9 cellular contexts compared by ENCODE assay signal in the genomic region with DNA sequence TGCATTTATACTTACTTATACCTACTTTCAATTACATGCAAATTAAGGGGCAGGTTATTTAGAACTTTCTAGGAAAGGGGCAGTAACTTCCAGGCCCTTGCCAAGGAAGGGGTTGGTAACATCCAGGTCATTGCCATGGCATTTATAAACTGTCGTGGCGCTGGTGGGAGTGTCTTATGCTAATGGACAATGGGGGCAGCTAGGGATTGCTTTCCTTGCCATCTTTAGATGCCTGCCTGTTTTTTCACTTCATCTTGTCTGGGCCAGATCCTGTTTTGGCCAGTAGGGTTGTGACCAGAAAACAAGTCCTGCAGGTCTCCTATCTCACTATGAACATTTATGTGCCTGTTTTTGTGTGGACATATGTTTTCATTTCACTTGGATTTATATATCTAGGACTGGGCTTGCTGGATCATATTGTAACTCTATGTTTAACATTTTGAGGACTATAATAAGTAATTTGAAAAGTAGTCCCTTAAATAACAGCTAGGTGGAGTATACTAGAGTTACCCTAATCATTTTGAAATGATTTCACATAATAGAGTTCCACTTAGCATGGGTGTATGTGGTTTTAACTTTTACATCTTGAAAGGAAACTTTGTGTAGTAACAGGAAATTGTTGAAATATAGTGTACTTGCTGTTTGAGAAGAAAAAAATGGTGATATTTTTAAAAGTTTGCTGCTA. TPM values are rescaled to one million over a fixed set of nuclear protein-coding genes. Genes with fewer than 3 reads are reported as not detected.
DNase-seq lines count a peak whose midpoint lies in the region; ATAC-seq and TF ChIP-seq lines count a peak whose summit lies in the region.
"Had no signal": no experiment of that assay in that cellular context is flagged by ENCODE, and none has a peak within 500 bp of the region (broad histone marks: within the 10 kb centered on the region; RNA-seq: fewer than 3 reads in every experiment).

No MANE protein-coding gene starts in this region.

- H3K27me3 ChIP-seq in CD8-positive, alpha-beta memory T cell (ENCODE audit: insufficient read depth, low read length, poor library complexity, severe bottlenecking): no peaks in the 10 kb centered on the region
- H3K27me3 ChIP-seq in muscle layer of duodenum (ENCODE audit: low read depth, low read length) (no peaks in the 10 kb centered on the region), psoas muscle (ENCODE audit: insufficient read depth in 3 of 3, low read length in 2 of 3) (no peaks in the 10 kb centered on the region)

- H3K36me3 Mint-ChIP-seq in CD8-positive, alpha-beta memory T cell: peaks cover 14 to 33% (median 17%) of the 10 kb centered on the region in 3 donors
- H3K36me3 Mint-ChIP-seq in activated naive CD8-positive, alpha-beta T cell: peaks cover 22% of the 10 kb centered on the region

- H3K27ac ChIP-seq in CD8-positive, alpha-beta memory T cell (ENCODE audit: low read depth, low read length): no peak overlapping the region
- H3K27ac ChIP-seq in muscle layer of duodenum (ENCODE audit: low read length) (peak overlapping the region; percentile 48), psoas muscle (no peak overlapping the region)

- WGBS in psoas muscle, 3 donors: 65 to 89% (median 82%) methylated on average over 2 of the region's 2 CpGs

- peak overlapping the region in 6 of 8 donors; percentile 40 to 94 (median 76) for H3K27ac Mint-ChIP-seq in CD8-positive, alpha-beta memory T cell
- peak overlapping the region; percentile 95 for H3K27ac Mint-ChIP-seq in activated naive CD8-positive, alpha-beta T cell

- POLR2A ChIA-PET in CD8-positive, alpha-beta memory T cell (lab: Charles Lee): no interaction called here

- peaks cover 7% of the 10 kb centered on the region for H3K9me3 ChIP-seq in CD8-positive, alpha-beta memory T cell (ENCODE audit: low read length)
- H3K9me3 ChIP-seq in muscle layer of duodenum (ENCODE audit: control insufficient read depth in 1 of 2, low read length in 2 of 2) (no peaks in the 10 kb centered on the region), psoas muscle (peaks cover 21% of the 10 kb centered on the region)

- peaks cover 34% of the 10 kb centered on the region for H3K4me1 ChIP-seq in CD8-positive, alpha-beta memory T cell (ENCODE audit: insufficient read depth, low read length)
- peaks cover 0 to 11% of the 10 kb centered on the region in 2 donors for H3K4me1 ChIP-seq in muscle layer of duodenum (ENCODE audit: control insufficient read depth in 1 of 2, insufficient read depth in 2 of 2, low read length in 2 of 2)
- peaks cover 8% of the 10 kb centered on the region for H3K4me1 ChIP-seq in psoas muscle

- ATAC-seq in HG03175 (IDR thresholded peaks at IDR 0.05; ENCODE audit: unreplicated experiment) (peak; percentile 50), psoas muscle (no peak)

- intact Hi-C loops in psoas muscle (cut with DNase I): no loop called here

- peak overlapping the region in 5 of 7 donors; percentile 18 to 62 (median 32) for H3K4me3 Mint-ChIP-seq in CD8-positive, alpha-beta memory T cell
- H3K4me3 Mint-ChIP-seq in activated naive CD8-positive, alpha-beta T cell: peak overlapping the region; percentile 24

- peak in 2 of 5 donors; percentile 21 to 41 for DNase-seq in CD8-positive, alpha-beta memory T cell
- no peak for DNase-seq in inferior parietal cortex (ENCODE audit: extremely low spot score)
- no peak for DNase-seq in DMS153 (lab: John Stamatoyannopoulos, UW)
- DNase-seq in medulla oblongata (ENCODE audit: extremely low spot score): no peak
- no peak for DNase-seq in psoas muscle
- DNase-seq: occipital lobe had no signal

- no peaks in the 10 kb centered on the region for H3K36me3 ChIP-seq in CD8-positive, alpha-beta memory T cell (ENCODE audit: insufficient read depth, low read length)
- H3K36me3 ChIP-seq in muscle layer of duodenum (ENCODE audit: control insufficient read depth in 1 of 2, insufficient read depth in 2 of 2, low read length in 2 of 2) (no peaks in the 10 kb centered on the region), psoas muscle (ENCODE audit: insufficient read depth in 1 of 2, low read depth in 1 of 2) (no peaks in the 10 kb centered on the region)

- H3K9me3 Mint-ChIP-seq in CD8-positive, alpha-beta memory T cell: peaks cover 7 to 26% (median 21%) of the 10 kb centered on the region in 5 donors
- H3K9me3 Mint-ChIP-seq in activated naive CD8-positive, alpha-beta T cell (ENCODE audit: low read depth): peaks cover 10% of the 10 kb centered on the region

- peaks cover 38 to 44% (median 43%) of the 10 kb centered on the region in 3 donors for H3K4me1 Mint-ChIP-seq in CD8-positive, alpha-beta memory T cell
- H3K4me1 Mint-ChIP-seq in activated naive CD8-positive, alpha-beta T cell (ENCODE audit: low read depth): peaks cover 51% of the 10 kb centered on the region

- CTCF ChIA-PET in CD8-positive, alpha-beta memory T cell (lab: Charles Lee): no interaction called here

- no peak overlapping the region for H3K4me3 ChIP-seq in CD8-positive, alpha-beta memory T cell (ENCODE audit: low read length)
- no peak overlapping the region for H3K4me3 ChIP-seq in muscle layer of duodenum (ENCODE audit: low read depth in 1 of 2, low read length in 2 of 2)
- H3K4me3 ChIP-seq in psoas muscle: no peak overlapping the region

- H3K27me3 Mint-ChIP-seq in CD8-positive, alpha-beta memory T cell: no peaks in the 10 kb centered on the region
- H3K27me3 Mint-ChIP-seq in activated naive CD8-positive, alpha-beta T cell: no peaks in the 10 kb centered on the region

- TF ChIP-seq CTCF in psoas muscle (IDR thresholded peaks at IDR 0.05): no peak

RNA-seq across cellular contexts. Expression of a gene that starts 56.1 kb away (rescaled TPM):
- total RNA-seq in CD8-positive, alpha-beta memory T cell: 10 to 100 TPM; 29.9 to 31.0 TPM
- 18.0 TPM for polyA plus RNA-seq in CD8-positive, alpha-beta memory T cell
- total RNA-seq in psoas muscle: 10 to 100 TPM in 1 of 4 donors, 1 to 10 TPM in 3; 5.5 to 18.8 (median 8.2) TPM
- 1 to 10 TPM; 4.2 to 6.0 (median 4.4) TPM for polyA plus RNA-seq in psoas muscle
